10 cellular contexts compared by ENCODE assay signal in the genomic region with DNA sequence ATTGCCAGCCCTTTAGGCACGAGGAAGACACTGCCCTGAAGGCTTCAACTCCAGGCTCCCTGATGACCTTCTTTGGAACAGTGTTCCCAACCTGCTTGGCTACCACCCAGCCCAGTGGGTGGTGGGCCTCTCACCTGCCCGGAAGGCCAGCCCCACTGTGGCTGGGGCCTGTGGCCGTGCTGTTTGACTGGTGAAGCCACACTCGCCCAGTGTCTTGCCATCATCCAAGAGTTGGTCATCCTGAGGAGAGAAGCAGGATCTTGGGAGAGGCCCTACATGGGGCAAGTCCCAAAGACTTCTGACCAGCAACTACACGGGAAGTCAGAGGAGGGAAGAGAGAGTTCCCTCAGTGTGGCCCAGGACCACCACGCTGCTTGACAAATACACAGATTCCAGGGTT. TPM values are rescaled to one million over a fixed set of nuclear protein-coding genes. Genes with fewer than 3 reads are reported as not detected.
DNase-seq lines count a peak whose midpoint lies in the region; ATAC-seq and TF ChIP-seq lines count a peak whose summit lies in the region.
"Had no signal": no experiment of that assay in that cellular context is flagged by ENCODE, and none has a peak within 500 bp of the region (broad histone marks: within the 10 kb centered on the region; RNA-seq: fewer than 3 reads in every experiment).

No MANE protein-coding gene starts in this region.

- intact Hi-C loops in dorsolateral prefrontal cortex (cut with DNase I) = loop anchor here (5.0 to 10.0 kb wide), 2 partner anchors 92 to 139 kb away; a partner anchor contains a TSS

- H3K23ac ChIP-seq in neuronal stem cell (ENCODE audit: low read depth, low read length, poor library complexity) = peak overlapping the region; percentile 48

- no peak overlapping the region for H3K18ac ChIP-seq in neuronal stem cell (ENCODE audit: low read length)

- H3K9me2 ChIP-seq in Loucy (replicated peaks; ENCODE audit: low read depth, low read length) = no peaks in the 10 kb centered on the region

- no peak overlapping the region for H3K14ac ChIP-seq in neuronal stem cell (ENCODE audit: low read length)

- ATAC-seq in HG02852 (IDR thresholded peaks at IDR 0.05; ENCODE audit: unreplicated experiment) = no peak

- H3K79me1 ChIP-seq in neuronal stem cell (ENCODE audit: low read depth, low read length) = peaks cover 16% of the 10 kb centered on the region

- H4K8ac ChIP-seq in neuronal stem cell (ENCODE audit: low read depth, low read length) = no peak overlapping the region

- H2BK12ac ChIP-seq in neuronal stem cell (ENCODE audit: low read length) = no peak overlapping the region

- H4K20me1 ChIP-seq in Loucy (ENCODE audit: insufficient read depth, low read length, poor library complexity, severe bottlenecking) = peaks cover 3% of the 10 kb centered on the region

- H3F3A ChIP-seq in Loucy (ENCODE audit: low read depth) = no peaks in the 10 kb centered on the region

- H2AFZ ChIP-seq in Loucy (ENCODE audit: low read length) (no peak overlapping the region), neuronal stem cell (ENCODE audit: low read length) (no peak overlapping the region)

- no peak overlapping the region for H4K91ac ChIP-seq in neuronal stem cell (ENCODE audit: low read depth, low read length, poor library complexity)

- peaks cover 10% of the 10 kb centered on the region for H3K4me1 ChIP-seq in Loucy (ENCODE audit: insufficient read depth, low read length, poor library complexity, severe bottlenecking)
- peaks cover 8 to 11% of the 10 kb centered on the region in 2 donors for H3K4me1 ChIP-seq in neuronal stem cell (ENCODE audit: control insufficient read depth in 2 of 2, insufficient read depth in 1 of 2, low read depth in 1 of 2, low read length in 2 of 2)

- no peak for TF ChIP-seq CTCF in Loucy (conservative IDR thresholded peaks at IDR 0.05; ENCODE audit: low read length)
- no peak for TF ChIP-seq CTCF in dorsolateral prefrontal cortex (IDR thresholded peaks at IDR 0.05 in 54 of 56, conservative IDR thresholded peaks at IDR 0.05 in 2 of 56; ENCODE audit: low read depth in 1 of 56, partially characterized antibody in 56 of 56)

- H2AK5ac ChIP-seq in neuronal stem cell (ENCODE audit: low read depth, low read length) = no peak overlapping the region

- H3K27ac ChIP-seq in dorsolateral prefrontal cortex (peak overlapping the region in 2 of 59 donors; percentile 28 to 91), neuronal stem cell (replicated peaks; ENCODE audit: low read length) (no peak overlapping the region)
- H3K27ac ChIP-seq: upper lobe of left lung had no signal

- H3K4me3 ChIP-seq in Loucy (ENCODE audit: low read length, poor library complexity, severe bottlenecking) = no peak overlapping the region
- peak overlapping the region in 37 of 59 donors; percentile 4 to 100 (median 95) for H3K4me3 ChIP-seq in dorsolateral prefrontal cortex
- peak overlapping the region in 1 of 2 donors; percentile 79 for H3K4me3 ChIP-seq in neuronal stem cell (ENCODE audit: low read length in 2 of 2)

- peak; percentile 13 to 15 for DNase-seq in NOMO-1 (lab: John Stamatoyannopoulos, UW; ENCODE audit: unreplicated experiment in 2 of 2)
- no peak for DNase-seq in NOMO-1 treated with DMSO at 0.1 percent for 48 hours (lab: John Stamatoyannopoulos, UW; ENCODE audit: unreplicated experiment)
- DNase-seq in dorsolateral prefrontal cortex = no peak
- DNase-seq in neuronal stem cell (ENCODE audit: low spot score) = no peak
- no peak for DNase-seq in NK-92 (lab: John Stamatoyannopoulos, UW; ENCODE audit: unreplicated experiment)
- no peak for DNase-seq in T1000 (lab: John Stamatoyannopoulos, UW)
- DNase-seq: NCI-H526 treated with DMSO at 0.1 percent for 48 hours, upper lobe of left lung had no signal

- H3K4me2 ChIP-seq in Loucy (ENCODE audit: low read depth, low read length, poor library complexity, severe bottlenecking) (peak overlapping the region; percentile 90), neuronal stem cell (ENCODE audit: insufficient read depth, low read length, poor library complexity, severe bottlenecking) (no peak overlapping the region)

- no peak overlapping the region for H2BK5ac ChIP-seq in neuronal stem cell (ENCODE audit: low read length)

- peak overlapping the region; percentile 73 for H3K9ac ChIP-seq in Loucy (ENCODE audit: low read depth, low read length, poor library complexity, severe bottlenecking)
- no peak overlapping the region for H3K9ac ChIP-seq in neuronal stem cell (ENCODE audit: low read depth, low read length, poor library complexity)

- WGBS in neuronal stem cell (ENCODE audit: extremely low coverage in 2 of 2, insufficient read length in 2 of 2, insufficient replicate concordance in 1 of 2), 2 donors = no CpG with 5 or more reads among the region's 6 CpGs

- no peak overlapping the region for H2BK15ac ChIP-seq in neuronal stem cell (ENCODE audit: low read length)

- H2BK120ac ChIP-seq in neuronal stem cell (ENCODE audit: low read depth, low read length) = no peak overlapping the region

- H3K36me3 ChIP-seq in Loucy (ENCODE audit: insufficient read depth, low read length) = peaks cover 18% of the 10 kb centered on the region; the same call in 1 of the 2 replicates
- peaks cover 37 to 62% of the 10 kb centered on the region in 2 donors for H3K36me3 ChIP-seq in neuronal stem cell (replicated peaks in 1 of 2; ENCODE audit: control insufficient read depth in 2 of 2, insufficient read depth in 2 of 2, low read length in 2 of 2)

- H3K27me3 ChIP-seq in Loucy (ENCODE audit: insufficient read depth, low read length, poor library complexity, severe bottlenecking) = no peaks in the 10 kb centered on the region
- H3K27me3 ChIP-seq in dorsolateral prefrontal cortex = no peaks in the 10 kb centered on the region
- no peaks in the 10 kb centered on the region for H3K27me3 ChIP-seq in neuronal stem cell (ENCODE audit: control insufficient read depth in 3 of 3, insufficient read depth in 3 of 3, low read depth in 1 of 3, low read length in 3 of 3)
- H3K27me3 ChIP-seq: upper lobe of left lung had no signal

- no peak overlapping the region for H3K4ac ChIP-seq in neuronal stem cell (ENCODE audit: low read length)

- H3K9me3 ChIP-seq in Loucy (ENCODE audit: insufficient read depth, low read depth, low read length) (no peaks in the 10 kb centered on the region), neuronal stem cell (replicated peaks in 1 of 2; ENCODE audit: control insufficient read depth in 2 of 2, insufficient read depth in 1 of 2, low read depth in 1 of 2, low read length in 2 of 2) (peaks cover 0 to 2% of the 10 kb centered on the region in 2 donors)
- H3K9me3 ChIP-seq: upper lobe of left lung had no signal

- peaks cover 28% of the 10 kb centered on the region for H3K79me2 ChIP-seq in Loucy (ENCODE audit: insufficient read depth, low read length)

RNA-seq across cellular contexts. Expression of a gene that starts 1.8 kb away (rescaled TPM):
- 100 to 1,000 TPM; 150 to 306 (median 223) TPM for total RNA-seq in dorsolateral prefrontal cortex
- polyA plus RNA-seq in neuronal stem cell (2013, experiment 1 of 2) = 177 TPM
- 174 TPM for polyA plus RNA-seq in neuronal stem cell (2013, experiment 2 of 2)

RNA-seq across cellular contexts. Expression of a gene that starts 12.0 kb away (rescaled TPM):
- under 1 TPM in 2 of 120 experiments, not detected in 118; 0.29 to 0.37 TPM for total RNA-seq in dorsolateral prefrontal cortex
- polyA plus RNA-seq in neuronal stem cell (2013, experiment 1 of 2) = 2.3 TPM
- polyA plus RNA-seq in neuronal stem cell (2013, experiment 2 of 2) = 2.2 TPM

RNA-seq across cellular contexts. Expression of a gene that starts 22.9 kb away (rescaled TPM):
- total RNA-seq in dorsolateral prefrontal cortex = 100 to 1,000 TPM; 369 to 792 (median 531) TPM
- 516 TPM for polyA plus RNA-seq in neuronal stem cell (2013, experiment 1 of 2)
- 512 TPM for polyA plus RNA-seq in neuronal stem cell (2013, experiment 2 of 2)

RNA-seq across cellular contexts. Expression of a gene that starts 23.0 kb away (rescaled TPM):
- not detected for total RNA-seq in dorsolateral prefrontal cortex
- polyA plus RNA-seq in neuronal stem cell (2013, experiment 1 of 2) = not detected
- polyA plus RNA-seq in neuronal stem cell (2013, experiment 2 of 2) = not detected

RNA-seq across cellular contexts. Expression of a gene that starts 41.7 kb away (rescaled TPM):
- total RNA-seq in dorsolateral prefrontal cortex = 1 to 10 TPM in 10 of 120 experiments, under 1 TPM in 11, not detected in 99; 0.62 to 1.6 (median 0.97) TPM
- not detected for polyA plus RNA-seq in neuronal stem cell (2013, experiment 1 of 2)
- polyA plus RNA-seq in neuronal stem cell (2013, experiment 2 of 2) = not detected

Comparison
In these comparisons a context has a peak if more than half of its experiments do, and no peak if none do; other contexts are left out.
1. DNase-seq: peak in NOMO-1 (2 of 2); none in NOMO-1 treated with DMSO at 0.1 percent for 48 hours (single experiment), dorsolateral prefrontal cortex (0 of 10), neuronal stem cell (single experiment), NK-92 (single experiment) and T1000 (single experiment).